Comparison of ENCODE assay signal across 1 cellular context in the genomic region with DNA sequence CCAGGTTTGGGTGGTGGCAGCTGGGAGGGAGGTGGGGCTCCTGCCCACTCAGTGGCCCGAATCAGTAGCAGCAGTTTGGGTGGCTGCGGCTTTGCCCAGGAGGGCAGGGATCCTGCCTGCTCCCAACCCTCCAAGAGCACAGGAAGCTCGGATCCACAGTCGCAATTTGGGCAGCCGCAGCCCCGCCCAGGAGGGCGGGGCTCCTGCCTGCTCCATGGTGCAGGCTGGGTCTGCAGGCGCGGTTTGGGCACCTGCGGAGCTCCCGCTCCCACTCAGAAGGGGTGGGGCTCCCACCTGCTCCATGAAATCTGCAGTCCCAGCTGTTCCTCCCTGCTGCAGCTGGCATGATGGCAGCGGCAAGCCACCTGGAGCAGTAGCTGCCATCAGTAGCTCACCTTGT.
TF ChIP-seq lines count a peak whose summit lies in the region.

No MANE protein-coding gene starts in this region.

TF ChIP-seq in GM23338, 12 proteins besides CTCF, POLR2A, EP300 and RAD21 (continued from another document):
- TF ChIP-seq EZH2phosphoT487 (IDR thresholded peaks at IDR 0.05; ENCODE audit: unreplicated experiment) (no peak), POLR2AphosphoS5 (IDR thresholded peaks at IDR 0.05; ENCODE audit: low read depth) (no peak), ZNF331 (CRISPR knock-in tag; IDR thresholded peaks at IDR 0.05; ENCODE audit: low read depth) (no peak), EZH2 (IDR thresholded peaks at IDR 0.05; ENCODE audit: low read depth, unreplicated experiment) (no peak), STAT1 (IDR thresholded peaks at IDR 0.05; ENCODE audit: unreplicated experiment) (no peak), JUNB (IDR thresholded peaks at IDR 0.05; ENCODE audit: unreplicated experiment) (no peak)
- TF ChIP-seq, protein P1, sequence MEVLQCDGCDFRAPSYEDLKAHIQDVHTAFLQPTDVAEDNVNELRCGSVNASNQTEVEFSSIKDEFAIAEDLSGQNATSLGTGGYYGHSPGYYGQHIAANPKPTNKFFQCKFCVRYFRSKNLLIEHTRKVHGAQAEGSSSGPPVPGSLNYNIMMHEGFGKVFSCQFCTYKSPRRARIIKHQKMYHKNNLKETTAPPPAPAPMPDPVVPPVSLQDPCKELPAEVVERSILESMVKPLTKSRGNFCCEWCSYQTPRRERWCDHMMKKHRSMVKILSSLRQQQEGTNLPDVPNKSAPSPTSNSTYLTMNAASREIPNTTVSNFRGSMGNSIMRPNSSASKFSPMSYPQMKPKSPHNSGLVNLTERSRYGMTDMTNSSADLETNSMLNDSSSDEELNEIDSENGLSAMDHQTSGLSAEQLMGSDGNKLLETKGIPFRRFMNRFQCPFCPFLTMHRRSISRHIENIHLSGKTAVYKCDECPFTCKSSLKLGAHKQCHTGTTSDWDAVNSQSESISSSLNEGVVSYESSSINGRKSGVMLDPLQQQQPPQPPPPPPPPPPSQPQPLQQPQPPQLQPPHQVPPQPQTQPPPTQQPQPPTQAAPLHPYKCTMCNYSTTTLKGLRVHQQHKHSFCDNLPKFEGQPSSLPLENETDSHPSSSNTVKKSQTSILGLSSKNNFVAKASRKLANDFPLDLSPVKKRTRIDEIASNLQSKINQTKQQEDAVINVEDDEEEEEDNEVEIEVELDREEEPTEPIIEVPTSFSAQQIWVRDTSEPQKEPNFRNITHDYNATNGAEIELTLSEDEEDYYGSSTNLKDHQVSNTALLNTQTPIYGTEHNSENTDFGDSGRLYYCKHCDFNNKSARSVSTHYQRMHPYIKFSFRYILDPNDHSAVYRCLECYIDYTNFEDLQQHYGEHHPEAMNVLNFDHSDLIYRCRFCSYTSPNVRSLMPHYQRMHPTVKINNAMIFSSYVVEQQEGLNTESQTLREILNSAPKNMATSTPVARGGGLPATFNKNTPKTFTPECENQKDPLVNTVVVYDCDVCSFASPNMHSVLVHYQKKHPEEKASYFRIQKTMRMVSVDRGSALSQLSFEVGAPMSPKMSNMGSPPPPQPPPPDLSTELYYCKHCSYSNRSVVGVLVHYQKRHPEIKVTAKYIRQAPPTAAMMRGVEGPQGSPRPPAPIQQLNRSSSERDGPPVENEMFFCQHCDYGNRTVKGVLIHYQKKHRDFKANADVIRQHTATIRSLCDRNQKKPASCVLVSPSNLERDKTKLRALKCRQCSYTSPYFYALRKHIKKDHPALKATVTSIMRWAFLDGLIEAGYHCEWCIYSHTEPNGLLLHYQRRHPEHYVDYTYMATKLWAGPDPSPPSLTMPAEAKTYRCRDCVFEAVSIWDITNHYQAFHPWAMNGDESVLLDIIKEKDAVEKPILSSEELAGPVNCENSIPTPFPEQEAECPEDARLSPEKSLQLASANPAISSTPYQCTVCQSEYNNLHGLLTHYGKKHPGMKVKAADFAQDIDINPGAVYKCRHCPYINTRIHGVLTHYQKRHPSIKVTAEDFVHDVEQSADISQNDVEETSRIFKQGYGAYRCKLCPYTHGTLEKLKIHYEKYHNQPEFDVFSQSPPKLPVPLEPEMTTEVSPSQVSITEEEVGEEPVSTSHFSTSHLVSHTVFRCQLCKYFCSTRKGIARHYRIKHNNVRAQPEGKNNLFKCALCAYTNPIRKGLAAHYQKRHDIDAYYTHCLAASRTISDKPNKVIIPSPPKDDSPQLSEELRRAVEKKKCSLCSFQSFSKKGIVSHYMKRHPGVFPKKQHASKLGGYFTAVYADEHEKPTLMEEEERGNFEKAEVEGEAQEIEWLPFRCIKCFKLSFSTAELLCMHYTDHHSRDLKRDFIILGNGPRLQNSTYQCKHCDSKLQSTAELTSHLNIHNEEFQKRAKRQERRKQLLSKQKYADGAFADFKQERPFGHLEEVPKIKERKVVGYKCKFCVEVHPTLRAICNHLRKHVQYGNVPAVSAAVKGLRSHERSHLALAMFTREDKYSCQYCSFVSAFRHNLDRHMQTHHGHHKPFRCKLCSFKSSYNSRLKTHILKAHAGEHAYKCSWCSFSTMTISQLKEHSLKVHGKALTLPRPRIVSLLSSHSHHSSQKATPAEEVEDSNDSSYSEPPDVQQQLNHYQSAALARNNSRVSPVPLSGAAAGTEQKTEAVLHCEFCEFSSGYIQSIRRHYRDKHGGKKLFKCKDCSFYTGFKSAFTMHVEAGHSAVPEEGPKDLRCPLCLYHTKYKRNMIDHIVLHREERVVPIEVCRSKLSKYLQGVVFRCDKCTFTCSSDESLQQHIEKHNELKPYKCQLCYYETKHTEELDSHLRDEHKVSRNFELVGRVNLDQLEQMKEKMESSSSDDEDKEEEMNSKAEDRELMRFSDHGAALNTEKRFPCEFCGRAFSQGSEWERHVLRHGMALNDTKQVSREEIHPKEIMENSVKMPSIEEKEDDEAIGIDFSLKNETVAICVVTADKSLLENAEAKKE (CRISPR knock-in tag; IDR thresholded peaks at IDR 0.05): no peak
- TF ChIP-seq, protein P2, sequence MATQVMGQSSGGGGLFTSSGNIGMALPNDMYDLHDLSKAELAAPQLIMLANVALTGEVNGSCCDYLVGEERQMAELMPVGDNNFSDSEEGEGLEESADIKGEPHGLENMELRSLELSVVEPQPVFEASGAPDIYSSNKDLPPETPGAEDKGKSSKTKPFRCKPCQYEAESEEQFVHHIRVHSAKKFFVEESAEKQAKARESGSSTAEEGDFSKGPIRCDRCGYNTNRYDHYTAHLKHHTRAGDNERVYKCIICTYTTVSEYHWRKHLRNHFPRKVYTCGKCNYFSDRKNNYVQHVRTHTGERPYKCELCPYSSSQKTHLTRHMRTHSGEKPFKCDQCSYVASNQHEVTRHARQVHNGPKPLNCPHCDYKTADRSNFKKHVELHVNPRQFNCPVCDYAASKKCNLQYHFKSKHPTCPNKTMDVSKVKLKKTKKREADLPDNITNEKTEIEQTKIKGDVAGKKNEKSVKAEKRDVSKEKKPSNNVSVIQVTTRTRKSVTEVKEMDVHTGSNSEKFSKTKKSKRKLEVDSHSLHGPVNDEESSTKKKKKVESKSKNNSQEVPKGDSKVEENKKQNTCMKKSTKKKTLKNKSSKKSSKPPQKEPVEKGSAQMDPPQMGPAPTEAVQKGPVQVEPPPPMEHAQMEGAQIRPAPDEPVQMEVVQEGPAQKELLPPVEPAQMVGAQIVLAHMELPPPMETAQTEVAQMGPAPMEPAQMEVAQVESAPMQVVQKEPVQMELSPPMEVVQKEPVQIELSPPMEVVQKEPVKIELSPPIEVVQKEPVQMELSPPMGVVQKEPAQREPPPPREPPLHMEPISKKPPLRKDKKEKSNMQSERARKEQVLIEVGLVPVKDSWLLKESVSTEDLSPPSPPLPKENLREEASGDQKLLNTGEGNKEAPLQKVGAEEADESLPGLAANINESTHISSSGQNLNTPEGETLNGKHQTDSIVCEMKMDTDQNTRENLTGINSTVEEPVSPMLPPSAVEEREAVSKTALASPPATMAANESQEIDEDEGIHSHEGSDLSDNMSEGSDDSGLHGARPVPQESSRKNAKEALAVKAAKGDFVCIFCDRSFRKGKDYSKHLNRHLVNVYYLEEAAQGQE (IDR thresholded peaks at IDR 0.05; ENCODE audit: unreplicated experiment): no peak
- TF ChIP-seq, protein P3, sequence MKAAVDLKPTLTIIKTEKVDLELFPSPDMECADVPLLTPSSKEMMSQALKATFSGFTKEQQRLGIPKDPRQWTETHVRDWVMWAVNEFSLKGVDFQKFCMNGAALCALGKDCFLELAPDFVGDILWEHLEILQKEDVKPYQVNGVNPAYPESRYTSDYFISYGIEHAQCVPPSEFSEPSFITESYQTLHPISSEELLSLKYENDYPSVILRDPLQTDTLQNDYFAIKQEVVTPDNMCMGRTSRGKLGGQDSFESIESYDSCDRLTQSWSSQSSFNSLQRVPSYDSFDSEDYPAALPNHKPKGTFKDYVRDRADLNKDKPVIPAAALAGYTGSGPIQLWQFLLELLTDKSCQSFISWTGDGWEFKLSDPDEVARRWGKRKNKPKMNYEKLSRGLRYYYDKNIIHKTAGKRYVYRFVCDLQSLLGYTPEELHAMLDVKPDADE (IDR thresholded peaks at IDR 0.05): no peak
